In genomic region chr17:42289863-42290165, GRCh38 we compare ENCODE assay signal across 11 cellular contexts. TPM values are rescaled to one million over a fixed set of nuclear protein-coding genes. Genes with fewer than 3 reads are reported as not detected.
DNase-seq lines count a peak whose midpoint lies in the region; ATAC-seq and TF ChIP-seq lines count a peak whose summit lies in the region.
"Had no signal": no experiment of that assay in that cellular context is flagged by ENCODE, and none has a peak within 500 bp of the region (broad histone marks: within the 10 kb centered on the region; RNA-seq: fewer than 3 reads in every experiment).

No MANE protein-coding gene starts in this region.

- ATAC-seq in omental fat pad (ENCODE audit: low FRiP score) = no peak
- ATAC-seq: body of pancreas, HCT116 had no signal

- peak overlapping the region; percentile 65 for H3K4me3 Mint-ChIP-seq in osteocyte (ENCODE audit: unreplicated experiment)

- intact Hi-C loops in stomach (cut with DNase I; ENCODE audit: low total_unique reads) = no loop called here

- no peaks in the 10 kb centered on the region for H3K9me3 ChIP-seq in stomach
- H3K9me3 ChIP-seq: body of pancreas had no signal

- 82 to 88% (median 87%) methylated on average over 6 of the region's 6 CpGs for WGBS in stomach, 5 donors

- peaks cover 6% of the 10 kb centered on the region for H3K36me3 Mint-ChIP-seq in osteocyte (ENCODE audit: unreplicated experiment)

- no peak for TF ChIP-seq POLR2A in stomach (IDR thresholded peaks at IDR 0.05)

- DNase-seq in activated CD4-positive, alpha-beta T cell treated with anti-CD3 and anti-CD28 coated beads for 24 hours (ENCODE audit: low read depth in 2 of 2) = peak; percentile 57 to 58
- no peak for DNase-seq in activated CD4-positive, alpha-beta T cell treated with anti-CD3 and anti-CD28 coated beads for 1 hour
- peak; percentile 59 for DNase-seq in activated T-helper 9 cell treated with anti-CD3 and anti-CD28 coated beads, Interleukin-2, amount 50 U/mL, for 16 hours (ENCODE audit: low read depth)
- no peak for DNase-seq in osteocyte (ENCODE audit: extremely low spot score, unreplicated experiment)
- DNase-seq in stomach = no peak
- no peak for DNase-seq in COLO829 (ENCODE audit: low spot score)
- DNase-seq in DMS 273 treated with DMSO at 0.1 percent for 48 hours (lab: John Stamatoyannopoulos, UW) = no peak
- no peak for DNase-seq in omental fat pad (ENCODE audit: low spot score)
- DNase-seq: SHP77 had no signal

- H3K9me3 Mint-ChIP-seq in osteocyte (ENCODE audit: unreplicated experiment) = no peaks in the 10 kb centered on the region

- TF ChIP-seq EP300 in stomach (IDR thresholded peaks at IDR 0.05) = no peak

- H3K27ac ChIP-seq in stomach = peak overlapping the region; percentile 71 to 92 (median 87)

- peaks cover 0 to 36% (median 32%) of the 10 kb centered on the region in 4 donors for H3K36me3 ChIP-seq in stomach

- peaks cover 20 to 62% (median 45%) of the 10 kb centered on the region in 4 donors for H3K4me1 ChIP-seq in stomach

- H3K27me3 ChIP-seq in stomach = no peaks in the 10 kb centered on the region
- H3K27me3 ChIP-seq: body of pancreas had no signal

- peak overlapping the region; percentile 91 for H3K27ac Mint-ChIP-seq in osteocyte (ENCODE audit: unreplicated experiment)

- TF ChIP-seq CTCF in osteocyte (IDR thresholded peaks at IDR 0.05) (no peak), stomach (IDR thresholded peaks at IDR 0.05) (no peak), omental fat pad (IDR thresholded peaks at IDR 0.05) (no peak)

- no peaks in the 10 kb centered on the region for H3K27me3 Mint-ChIP-seq in osteocyte (ENCODE audit: unreplicated experiment)

- H3K4me3 ChIP-seq in stomach = peak overlapping the region in 3 of 4 donors; percentile 69 to 75 (median 70)
- H3K4me3 ChIP-seq: body of pancreas had no signal

- H3K4me1 Mint-ChIP-seq in osteocyte (ENCODE audit: unreplicated experiment) = peaks cover 75% of the 10 kb centered on the region

RNA-seq across cellular contexts. Expression of gene STAT5A, which starts 1.5 kb away (rescaled TPM):
- total RNA-seq in osteocyte (45.5 and 47.7 TPM in 2 replicates), stomach (10 to 100 TPM; 16.2 to 81.7 (median 20.6) TPM), omental fat pad (100 to 1,000 TPM; 151 to 200 (median 171) TPM)
- polyA plus RNA-seq in stomach = 10 to 100 TPM in 2 of 3 donors, 1 to 10 TPM in 1; 9.6 to 10.5 (median 10.5) TPM

RNA-seq across cellular contexts. Expression of gene STAT5B, which starts 13.6 kb away (rescaled TPM):
- total RNA-seq in osteocyte (41.3 and 49.7 TPM in 2 replicates), stomach (10 to 100 TPM; 51.4 to 86.2 (median 62.4) TPM), omental fat pad (100 to 1,000 TPM in 2 of 4 donors, 10 to 100 TPM in 2; 66.6 to 130 (median 111) TPM)
- 10 to 100 TPM; 18.9 to 24.1 (median 19.8) TPM for polyA plus RNA-seq in stomach

Comparison
In these comparisons a context has a peak if more than half of its experiments do, and no peak if none do; other contexts are left out.
1. DNase-seq: peak in activated CD4-positive, alpha-beta T cell treated with anti-CD3 and anti-CD28 coated beads for 24 hours (2 of 2) and activated T-helper 9 cell treated with anti-CD3 and anti-CD28 coated beads, Interleukin-2, amount 50 U/mL, for 16 hours (single experiment); none in activated CD4-positive, alpha-beta T cell treated with anti-CD3 and anti-CD28 coated beads for 1 hour (single experiment), osteocyte (single experiment), stomach (single experiment), COLO829 (single experiment), DMS 273 treated with DMSO at 0.1 percent for 48 hours (single experiment) and omental fat pad (single experiment).